37 cellular contexts compared by ENCODE assay signal in genomic region chr11:2878782-2879181, GRCh38.
"Had no signal": no experiment of that assay in that cellular context is flagged by ENCODE, and none has a peak within 500 bp of the region (broad histone marks: within the 10 kb centered on the region; RNA-seq: fewer than 3 reads in every experiment).

No MANE protein-coding gene starts in this region.

- H3K27me3 ChIP-seq: adrenal gland, body of pancreas, breast epithelium had no signal

- ATAC-seq: activated CD8-positive, alpha-beta T cell treated with anti-CD3 and anti-CD28 coated beads for 36 hours; activated naive CD4-positive, alpha-beta T cell treated with anti-CD3 and anti-CD28 coated beads, Interleukin-2, amount 50 U/mL, for 72 hours; activated T-cell treated with anti-CD3 and anti-CD28 coated beads, Interleukin-2, amount 50 U/mL, for 4 hours; activated T-cell treated with anti-CD3 and anti-CD28 coated beads, Interleukin-2, amount 50 U/mL, for 72 hours; activated T-helper 17 cell treated with anti-CD3 and anti-CD28 coated beads, Interleukin-2, amount 50 U/mL, for 72 hours; body of pancreas had no signal

- H3K36me3 ChIP-seq: adrenal gland, brain microvascular endothelial cell, breast epithelium had no signal

- H3K27ac Mint-ChIP-seq: activated B cell treated with CpG ODN at 0.5 μM for 24 hours; activated CD4-positive, alpha-beta memory T cell treated with anti-CD3 and anti-CD28 coated beads for 36 hours; activated CD4-positive, alpha-beta T cell treated with anti-CD3 and anti-CD28 coated beads, Interleukin-2, amount 10 ng/mL, durations not matched to agents 24 days and 14 days; activated CD8-positive, alpha-beta T cell treated with anti-CD3 and anti-CD28 coated beads for 36 hours; activated naive CD4-positive, alpha-beta T cell treated with anti-CD3 and anti-CD28 coated beads for 36 hours; activated naive CD4-positive, alpha-beta T cell treated with anti-CD3 and anti-CD28 coated beads, Interleukin-2, amount 50 U/mL, for 72 hours; activated naive CD8-positive, alpha-beta T cell treated with anti-CD3 and anti-CD28 coated beads for 36 hours; activated T-cell treated with anti-CD3 and anti-CD28 coated beads, Interleukin-2, amount 50 U/mL, for 72 hours; activated T-helper 1 cell treated with anti-CD3 and anti-CD28 coated beads, Interleukin-12 subunit alpha, Interleukin-12 subunit beta, Interleukin-2, Interleukin-4 antibody, amounts not matched to agents 30 ng/mL and 10 ng/mL and 1 ng/mL, durations not matched to agents 14 hours and 24 hours and 36 hours; activated T-helper 17 cell treated with anti-CD3 and anti-CD28 coated beads, Interleukin-2, amount 50 U/mL, for 72 hours; T-helper 1 cell treated with Interleukin-12 subunit alpha and Interleukin-12 subunit beta and Interleukin-4 antibody, amounts not matched to agents 30 μg/mL and 1 μg/mL, for 36 hours; T-helper 2 cell treated with Interferon-gamma antibody and Interleukin-4, amounts not matched to agents 5 μg/mL and 100 μg/mL, for 36 hours had no signal

- DNase-seq: activated B cell treated with CpG ODN at 0.5 μM for 24 hours; activated CD4-positive, alpha-beta memory T cell treated with anti-CD3 and anti-CD28 coated beads for 36 hours; activated CD4-positive, alpha-beta T cell treated with anti-CD3 and anti-CD28 coated beads for 4 hours; activated CD4-positive, alpha-beta T cell treated with anti-CD3 and anti-CD28 coated beads, Interleukin-2, amount 10 ng/mL, durations not matched to agents 24 days and 14 days; activated CD4-positive, alpha-beta T cell treated with anti-CD3 and anti-CD28 coated beads, Interleukin-2, amount 50 U/mL, for 1 hour; activated CD4-positive, alpha-beta T cell treated with anti-CD3 and anti-CD28 coated beads, Interleukin-2, amount 50 U/mL, for 4 hours; activated CD4-positive, CD25-positive, alpha-beta regulatory T cell treated with anti-CD3 and anti-CD28 coated beads, Interleukin-2, amount 50 U/mL, for 72 hours; activated CD8-positive, alpha-beta memory T cell treated with anti-CD3 and anti-CD28 coated beads, Interleukin-2, amount 50 U/mL, for 4 hours; activated CD8-positive, alpha-beta T cell treated with anti-CD3 and anti-CD28 coated beads for 36 hours; activated effector memory CD4-positive, alpha-beta T cell treated with anti-CD3 and anti-CD28 coated beads, Interleukin-2, amount 50 U/mL, for 16 hours; activated gamma-delta T cell treated with Interleukin-2 at 50 U/mL for 16 hours; activated naive CD4-positive, alpha-beta T cell; activated naive CD4-positive, alpha-beta T cell treated with anti-CD3 and anti-CD28 coated beads for 36 hours; activated naive CD4-positive, alpha-beta T cell treated with anti-CD3 and anti-CD28 coated beads, Interleukin-2, amount 50 U/mL, for 16 hours; activated naive CD8-positive, alpha-beta T cell treated with anti-CD3 and anti-CD28 coated beads for 36 hours; activated T-cell treated with anti-CD3 and anti-CD28 coated beads for 4 hours; activated T-cell treated with anti-CD3 and anti-CD28 coated beads, Interleukin-2, amount 50 U/mL, for 1 hour; activated T-cell treated with anti-CD3 and anti-CD28 coated beads, Interleukin-2, amount 50 U/mL, for 4 hours; activated T-cell treated with anti-CD3 and anti-CD28 coated beads, Interleukin-2, amount 50 U/mL, for 72 hours; adrenal gland; amniotic stem cell; aorta; body of pancreas; brain microvascular endothelial cell; central memory CD4-positive, alpha-beta T cell; T-helper 1 cell; T-helper 2 cell; T-helper 9 cell had no signal

- H3K4me1 Mint-ChIP-seq: activated CD4-positive, alpha-beta T cell treated with anti-CD3 and anti-CD28 coated beads, Interleukin-2, amount 10 ng/mL, durations not matched to agents 24 days and 14 days; activated naive CD8-positive, alpha-beta T cell treated with anti-CD3 and anti-CD28 coated beads for 36 hours; activated T-helper 17 cell treated with anti-CD3 and anti-CD28 coated beads, Interleukin-2, amount 50 U/mL, for 72 hours had no signal

- H3K4me3 ChIP-seq: adrenal gland, body of pancreas, breast epithelium had no signal

- H3K9me3 ChIP-seq: adrenal gland, body of pancreas had no signal

- H3K27ac ChIP-seq: adrenal gland, body of pancreas, brain microvascular endothelial cell, breast epithelium, VCaP had no signal

- H3K4me3 Mint-ChIP-seq: activated B cell treated with CpG ODN at 0.5 μM for 24 hours; activated CD4-positive, alpha-beta memory T cell treated with anti-CD3 and anti-CD28 coated beads for 36 hours; activated CD4-positive, alpha-beta T cell treated with anti-CD3 and anti-CD28 coated beads, Interleukin-2, amount 10 ng/mL, durations not matched to agents 24 days and 14 days; activated CD8-positive, alpha-beta T cell treated with anti-CD3 and anti-CD28 coated beads for 36 hours; activated naive CD4-positive, alpha-beta T cell treated with anti-CD3 and anti-CD28 coated beads for 36 hours; activated naive CD8-positive, alpha-beta T cell treated with anti-CD3 and anti-CD28 coated beads for 36 hours; activated T-cell treated with anti-CD3 and anti-CD28 coated beads, Interleukin-2, amount 50 U/mL, for 4 hours; activated T-cell treated with anti-CD3 and anti-CD28 coated beads, Interleukin-2, amount 50 U/mL, for 72 hours; activated T-helper 1 cell treated with anti-CD3 and anti-CD28 coated beads, Interleukin-12 subunit alpha, Interleukin-12 subunit beta, Interleukin-2, Interleukin-4 antibody, amounts not matched to agents 30 ng/mL and 10 ng/mL and 1 ng/mL, durations not matched to agents 14 hours and 24 hours and 36 hours; activated T-helper 17 cell treated with anti-CD3 and anti-CD28 coated beads, Interleukin-2, amount 50 U/mL, for 72 hours; T-helper 1 cell treated with Interleukin-12 subunit alpha and Interleukin-12 subunit beta and Interleukin-4 antibody, amounts not matched to agents 30 μg/mL and 1 μg/mL, for 36 hours; T-helper 2 cell treated with Interferon-gamma antibody and Interleukin-4, amounts not matched to agents 5 μg/mL and 100 μg/mL, for 36 hours had no signal

- H3K36me3 Mint-ChIP-seq: activated CD4-positive, alpha-beta memory T cell treated with anti-CD3 and anti-CD28 coated beads for 36 hours; activated naive CD8-positive, alpha-beta T cell treated with anti-CD3 and anti-CD28 coated beads for 36 hours had no signal

- H3K9me3 Mint-ChIP-seq: activated B cell treated with CpG ODN at 0.5 μM for 24 hours; activated CD4-positive, alpha-beta T cell treated with anti-CD3 and anti-CD28 coated beads, Interleukin-2, amount 10 ng/mL, durations not matched to agents 24 days and 14 days; activated CD8-positive, alpha-beta T cell treated with anti-CD3 and anti-CD28 coated beads for 36 hours; activated naive CD8-positive, alpha-beta T cell treated with anti-CD3 and anti-CD28 coated beads for 36 hours; activated T-cell treated with anti-CD3 and anti-CD28 coated beads, Interleukin-2, amount 50 U/mL, for 4 hours; activated T-cell treated with anti-CD3 and anti-CD28 coated beads, Interleukin-2, amount 50 U/mL, for 72 hours; activated T-helper 1 cell treated with anti-CD3 and anti-CD28 coated beads, Interleukin-12 subunit alpha, Interleukin-12 subunit beta, Interleukin-2, Interleukin-4 antibody, amounts not matched to agents 30 ng/mL and 10 ng/mL and 1 ng/mL, durations not matched to agents 14 hours and 24 hours and 36 hours; T-helper 1 cell treated with Interleukin-12 subunit alpha and Interleukin-12 subunit beta and Interleukin-4 antibody, amounts not matched to agents 30 μg/mL and 1 μg/mL, for 36 hours had no signal

- H3K4me1 ChIP-seq: body of pancreas had no signal

- FAIRE-seq: astrocyte, TTC549 had no signal
